Comparison of ENCODE assay signal across 11 cellular contexts in genomic region chr1:47650205-47650604, GRCh38.
A peak's percentile ranks its signal among the peaks of the same experiment; 100 is the strongest.
DNase-seq lines count a peak whose midpoint lies in the region; ATAC-seq, FAIRE-seq and TF ChIP-seq lines count a peak whose summit lies in the region.
"Had no signal": no experiment of that assay in that cellular context is flagged by ENCODE, and none has a peak within 500 bp of the region (broad histone marks: within the 10 kb centered on the region; RNA-seq: fewer than 3 reads in every experiment).

No MANE protein-coding gene starts in this region.

- dilution Hi-C loops in endothelial cell of umbilical vein (cut with MboI; ENCODE audit: extremely low pct_ligation_motif_present, low sequenced_read_pairs) = no loop called here

- no peak overlapping the region for H3K4me3 ChIP-seq in endothelial cell of umbilical vein (replicated peaks in 1 of 3; ENCODE audit: insufficient read depth in 1 of 3, low read depth in 1 of 3, low read length in 3 of 3)
- H3K4me3 ChIP-seq: cardiac muscle cell had no signal

- POLR2A ChIA-PET in endothelial cell of umbilical vein (lab: Charles Lee) = no interaction called here
- POLR2A ChIA-PET in activated CD4-positive, alpha-beta T cell treated with anti-CD3 and anti-CD28 coated beads for 36 hours (lab: Charles Lee) = no interaction called here

- no TSS peak for BruUV-seq in endothelial cell of umbilical vein (replicated peaks; lab: Mats Ljungman, UMichigan)

- no peak for TF ChIP-seq CTCF in endothelial cell of umbilical vein (IDR thresholded peaks at IDR 0.05; ENCODE audit: extremely low read depth in 1 of 2, insufficient read depth in 1 of 2, low read depth in 1 of 2, low read length in 2 of 2)

- no peaks in the 10 kb centered on the region for H3K9me1 ChIP-seq in endothelial cell of umbilical vein (replicated peaks; ENCODE audit: control insufficient read depth, extremely low read depth, insufficient read depth, low read length)

- peak overlapping the region; percentile 40 for H3K9ac ChIP-seq in endothelial cell of umbilical vein (replicated peaks; ENCODE audit: extremely low read depth, insufficient read depth, low read length)

- peaks cover 11% of the 10 kb centered on the region for H3K4me1 ChIP-seq in endothelial cell of umbilical vein (ENCODE audit: control insufficient read depth, extremely low read depth, insufficient read depth, low read length)

- H3K4me1 Mint-ChIP-seq in activated CD4-positive, alpha-beta T cell treated with anti-CD3 and anti-CD28 coated beads for 36 hours = no peaks in the 10 kb centered on the region

- no peak for TF ChIP-seq POLR2A in endothelial cell of umbilical vein (IDR thresholded peaks at IDR 0.05; ENCODE audit: low read depth, low read length)

- H3K4me2 ChIP-seq in endothelial cell of umbilical vein (ENCODE audit: insufficient read depth, low read length) = no peak overlapping the region

- FAIRE-seq in endothelial cell of umbilical vein (lab: Jason Lieb, UNC) = peak; percentile 93
- FAIRE-seq: GM12892 had no signal

- no peaks in the 10 kb centered on the region for H3K9me3 ChIP-seq in endothelial cell of umbilical vein (replicated peaks; ENCODE audit: control insufficient read depth, insufficient read depth, low read length)

- peak overlapping the region; percentile 74 for H3K27ac ChIP-seq in endothelial cell of umbilical vein (ENCODE audit: insufficient read depth, low read depth, low read length)
- H3K27ac ChIP-seq: cardiac muscle cell had no signal

- H3K9me3 Mint-ChIP-seq in activated CD4-positive, alpha-beta T cell treated with anti-CD3 and anti-CD28 coated beads for 36 hours (ENCODE audit: low read depth) = no peaks in the 10 kb centered on the region

- no peaks in the 10 kb centered on the region for H4K20me1 ChIP-seq in endothelial cell of umbilical vein (replicated peaks; ENCODE audit: control insufficient read depth, extremely low read depth, insufficient read depth, low read length)

- H3K27me3 Mint-ChIP-seq in activated CD4-positive, alpha-beta T cell treated with anti-CD3 and anti-CD28 coated beads for 36 hours = peaks cover 14% of the 10 kb centered on the region

- no peak overlapping the region for H3K27ac Mint-ChIP-seq in activated CD4-positive, alpha-beta T cell treated with anti-CD3 and anti-CD28 coated beads for 36 hours

- no peaks in the 10 kb centered on the region for H3K79me2 ChIP-seq in endothelial cell of umbilical vein (ENCODE audit: control insufficient read depth, insufficient read depth, low read length)

- H3K36me3 ChIP-seq in endothelial cell of umbilical vein (ENCODE audit: control insufficient read depth in 2 of 2, extremely low read depth in 1 of 2, insufficient read depth in 2 of 2, low read length in 2 of 2) = no peaks in the 10 kb centered on the region
- H3K36me3 ChIP-seq: cardiac muscle cell had no signal

- CTCF ChIA-PET in endothelial cell of umbilical vein (lab: Charles Lee) = no interaction called here
- CTCF ChIA-PET in activated CD4-positive, alpha-beta T cell treated with anti-CD3 and anti-CD28 coated beads for 36 hours (lab: Charles Lee) = no interaction called here

- H3K36me3 Mint-ChIP-seq in activated CD4-positive, alpha-beta T cell treated with anti-CD3 and anti-CD28 coated beads for 36 hours (ENCODE audit: low read depth) = no peaks in the 10 kb centered on the region

- intact Hi-C loops in endothelial cell of umbilical vein (cut with micrococcal nuclease) (loop anchor here (1.0 kb wide), 3 partner anchors 60 to 214 kb away; no protein-coding TSS in a partner anchor), left ventricle myocardium superior (cut with micrococcal nuclease) (no loop called here)
- intact Hi-C loops in activated CD4-positive, alpha-beta T cell treated with anti-CD3 and anti-CD28 coated beads for 36 hours (cut with DNase I, micrococcal nuclease) = no loop called here

- DNase-seq in GOT3 (lab: John Stamatoyannopoulos, UW) (peak; percentile 37), NCI-H460 (ENCODE audit: extremely low read depth, low read depth) (peak; percentile 6), endothelial cell of umbilical vein (ENCODE audit: low read depth, low spot score) (peak; percentile 96), pulmonary artery endothelial cell (ENCODE audit: low read depth, low spot score) (peak; percentile 94), amniotic stem cell (lab: John Stamatoyannopoulos, UW) (no peak), left ventricle myocardium superior (no peak), KG1 (lab: John Stamatoyannopoulos, UW) (no peak)
- no peak for DNase-seq in activated CD4-positive, alpha-beta T cell treated with anti-CD3 and anti-CD28 coated beads for 36 hours
- DNase-seq: T-helper 9 cell had no signal

- H2AFZ ChIP-seq in endothelial cell of umbilical vein (ENCODE audit: low read depth, low read length) = no peak overlapping the region

- no peaks in the 10 kb centered on the region for H3K27me3 ChIP-seq in endothelial cell of umbilical vein (ENCODE audit: control insufficient read depth in 2 of 2, insufficient read depth in 2 of 2, low read length in 2 of 2)
- H3K27me3 ChIP-seq: cardiac muscle cell had no signal

- no peak overlapping the region for H3K4me3 Mint-ChIP-seq in activated CD4-positive, alpha-beta T cell treated with anti-CD3 and anti-CD28 coated beads for 36 hours

- ATAC-seq in left ventricle myocardium superior = no peak
- ATAC-seq in activated CD4-positive, alpha-beta T cell treated with anti-CD3 and anti-CD28 coated beads for 36 hours = no peak

TF ChIP-seq in endothelial cell of umbilical vein, 7 proteins besides CTCF, POLR2A, EP300 and RAD21:
- no peak for TF ChIP-seq EZH2 (IDR thresholded peaks at IDR 0.05; ENCODE audit: borderline replicate concordance, low read depth, low read length, severe bottlenecking)
- TF ChIP-seq JUN (IDR thresholded peaks at IDR 0.05; ENCODE audit: borderline replicate concordance, insufficient read depth, insufficient read length, low read depth) = peak; percentile 83
- peak; percentile 93 for TF ChIP-seq FOS (IDR thresholded peaks at IDR 0.05; ENCODE audit: borderline replicate concordance, insufficient read depth, low read length)
- TF ChIP-seq POLR2AphosphoS5 (IDR thresholded peaks at IDR 0.05; ENCODE audit: insufficient read depth, low read depth, low read length) = peak; percentile 76

Comparison
In these comparisons a context has a peak if more than half of its experiments do, and no peak if none do; other contexts are left out.
1. DNase-seq: peak in GOT3 (single experiment), NCI-H460 (single experiment), endothelial cell of umbilical vein (single experiment) and pulmonary artery endothelial cell (single experiment); none in amniotic stem cell (single experiment), left ventricle myocardium superior (single experiment), activated CD4-positive, alpha-beta T cell treated with anti-CD3 and anti-CD28 coated beads for 36 hours (single experiment) and KG1 (single experiment).